Comparison of ENCODE assay signal across 8 cellular contexts in genomic region chr10:92849234-92849525, GRCh38. TPM values are rescaled to one million over a fixed set of nuclear protein-coding genes. Genes with fewer than 3 reads are reported as not detected.
DNase-seq lines count a peak whose midpoint lies in the region; ATAC-seq and TF ChIP-seq lines count a peak whose summit lies in the region.

No MANE protein-coding gene starts in this region.

- TF ChIP-seq CTCF in SU-DHL-6 (IDR thresholded peaks at IDR 0.05; ENCODE audit: insufficient read depth, low read length, poor library complexity, severe bottlenecking) (no peak), hepatocyte (IDR thresholded peaks at IDR 0.05; ENCODE audit: poor library complexity) (no peak)

- no peaks in the 10 kb centered on the region for H3K4me1 ChIP-seq in hepatocyte (ENCODE audit: insufficient read depth)

- H3K4me1 Mint-ChIP-seq in activated CD4-positive, alpha-beta T cell treated with anti-CD3 and anti-CD28 coated beads for 36 hours = peaks cover 33% of the 10 kb centered on the region
- H3K4me1 Mint-ChIP-seq in stimulated activated naive B cell treated with anti-CD40 and anti-IgM and Interleukin-4, amounts not matched to agents 10 μg/mL and 1 μg/mL and 100 μg/mL, for 72 hours = peaks cover 25 to 38% of the 10 kb centered on the region in 2 donors

- peaks cover 2% of the 10 kb centered on the region for H3K36me3 Mint-ChIP-seq in activated CD4-positive, alpha-beta T cell treated with anti-CD3 and anti-CD28 coated beads for 36 hours (ENCODE audit: low read depth)
- H3K36me3 Mint-ChIP-seq in stimulated activated naive B cell treated with anti-CD40 and anti-IgM and Interleukin-4, amounts not matched to agents 10 μg/mL and 1 μg/mL and 100 μg/mL, for 72 hours = peaks cover 2 to 3% of the 10 kb centered on the region in 2 donors

- 0 out of 2 replicates have a peak, but pooled peaks cover 5% of the 10 kb centered on the region for H3K79me2 ChIP-seq in SU-DHL-6 (ENCODE audit: insufficient read depth, low read length)
- peaks cover 28% of the 10 kb centered on the region for H3K79me2 ChIP-seq in hepatocyte

- H4K20me1 ChIP-seq in SU-DHL-6 (ENCODE audit: low read depth, low read length) (0 out of 2 replicates have a peak, but pooled peaks cover 7% of the 10 kb centered on the region), hepatocyte (ENCODE audit: insufficient read depth, poor library complexity, severe bottlenecking) (no peaks in the 10 kb centered on the region)

- CTCF ChIA-PET in activated CD4-positive, alpha-beta T cell treated with anti-CD3 and anti-CD28 coated beads for 36 hours (lab: Charles Lee) = interaction anchor here (0.6 to 7.8 kb wide), 3 partner anchors 14 to 116 kb away, joined by 3 to 84 read pairs (median 4); no protein-coding TSS in a partner anchor

- no peaks in the 10 kb centered on the region for H3K9me2 ChIP-seq in SU-DHL-6 (replicated peaks; ENCODE audit: insufficient read depth, low read length)
- no peaks in the 10 kb centered on the region for H3K9me2 ChIP-seq in hepatocyte (replicated peaks; ENCODE audit: insufficient read depth)

- no peaks in the 10 kb centered on the region for H3K27me3 ChIP-seq in SU-DHL-6 (ENCODE audit: low read length)
- no peaks in the 10 kb centered on the region for H3K27me3 ChIP-seq in hepatocyte

- intact Hi-C loops in activated CD4-positive, alpha-beta T cell treated with anti-CD3 and anti-CD28 coated beads for 36 hours (cut with DNase I, micrococcal nuclease) = loop anchor here (5.0 to 10.0 kb wide), 6 partner anchors 254 to 1684 kb away; partner anchors contain the start of genes CEP55 (in 1 of the 2), KIF11 (in 1 of the 2), NOC3L (in 1 of the 2) and TNKS2 (in 1 of the 2)

- H3K36me3 ChIP-seq in SU-DHL-6 (ENCODE audit: low read length) = no peaks in the 10 kb centered on the region
- H3K36me3 ChIP-seq in hepatocyte (replicated peaks; ENCODE audit: insufficient read depth, low read depth) = no peaks in the 10 kb centered on the region

- no peaks in the 10 kb centered on the region for H3K9me3 Mint-ChIP-seq in activated CD4-positive, alpha-beta T cell treated with anti-CD3 and anti-CD28 coated beads for 36 hours (ENCODE audit: low read depth)
- H3K9me3 Mint-ChIP-seq in stimulated activated naive B cell treated with anti-CD40 and anti-IgM and Interleukin-4, amounts not matched to agents 10 μg/mL and 1 μg/mL and 100 μg/mL, for 72 hours = no peaks in the 10 kb centered on the region

- WGBS in hepatocyte (ENCODE audit: low lambda C conversion rate, missing lambda C conversion rate) = 6% methylated on average over 7 of the region's 7 CpGs

- H3K4me2 ChIP-seq in SU-DHL-6 (ENCODE audit: low read depth, low read length, poor library complexity, severe bottlenecking) (peak overlapping the region; percentile 96), hepatocyte (peak overlapping the region; percentile 95)

- peak overlapping the region; percentile 94 for H3K9ac ChIP-seq in SU-DHL-6 (ENCODE audit: low read length)

- no peaks in the 10 kb centered on the region for H3K9me3 ChIP-seq in SU-DHL-6 (ENCODE audit: insufficient read depth, low read length)
- no peaks in the 10 kb centered on the region for H3K9me3 ChIP-seq in hepatocyte (ENCODE audit: low read depth)

- H3K27ac ChIP-seq in SU-DHL-6 (ENCODE audit: low read depth, low read length) (no peak overlapping the region), hepatocyte (no peak overlapping the region)

- peaks cover 24% of the 10 kb centered on the region for H3F3A ChIP-seq in SU-DHL-6 (ENCODE audit: insufficient read depth)

- peak overlapping the region; percentile 93 for H3K4me3 ChIP-seq in SU-DHL-6 (ENCODE audit: insufficient read depth, low read length, poor library complexity, severe bottlenecking)
- peak overlapping the region; percentile 98 for H3K4me3 ChIP-seq in hepatocyte

- ATAC-seq in activated CD4-positive, alpha-beta T cell treated with anti-CD3 and anti-CD28 coated beads for 36 hours = peak; percentile 16
- peak; percentile 36 to 47 for ATAC-seq in stimulated activated naive B cell treated with anti-CD40 and anti-IgM and Interleukin-4, amounts not matched to agents 10 μg/mL and 1 μg/mL and 100 μg/mL, for 72 hours (replicated peaks)

- POLR2A ChIA-PET in activated CD4-positive, alpha-beta T cell treated with anti-CD3 and anti-CD28 coated beads for 36 hours (lab: Charles Lee) = interaction anchor here (2.0 kb wide), 1 partner anchor 11 kb away, joined by 4 read pairs; no protein-coding TSS in a partner anchor

- no peaks in the 10 kb centered on the region for H3K27me3 Mint-ChIP-seq in activated CD4-positive, alpha-beta T cell treated with anti-CD3 and anti-CD28 coated beads for 36 hours
- H3K27me3 Mint-ChIP-seq in stimulated activated naive B cell treated with anti-CD40 and anti-IgM and Interleukin-4, amounts not matched to agents 10 μg/mL and 1 μg/mL and 100 μg/mL, for 72 hours = no peaks in the 10 kb centered on the region

- H3K4me3 Mint-ChIP-seq in activated CD4-positive, alpha-beta T cell treated with anti-CD3 and anti-CD28 coated beads for 36 hours = peak overlapping the region; percentile 79
- peak overlapping the region; percentile 90 to 94 for H3K4me3 Mint-ChIP-seq in stimulated activated naive B cell treated with anti-CD40 and anti-IgM and Interleukin-4, amounts not matched to agents 10 μg/mL and 1 μg/mL and 100 μg/mL, for 72 hours

- DNase-seq in activated CD4-positive, alpha-beta T cell treated with anti-CD3 and anti-CD28 coated beads for 36 hours = no peak
- no peak for DNase-seq in activated CD4-positive, alpha-beta T cell treated with anti-CD3 and anti-CD28 coated beads for 4 hours
- DNase-seq in hepatocyte (ENCODE audit: low spot score) = no peak
- no peak for DNase-seq in stimulated activated naive B cell treated with anti-CD40 and anti-IgM and Interleukin-4, amounts not matched to agents 10 μg/mL and 1 μg/mL and 100 μg/mL, for 72 hours
- no peak for DNase-seq in Ammon's horn (ENCODE audit: low spot score)
- DNase-seq in SK-N-DZ (ENCODE audit: low spot score) = no peak
- no peak for DNase-seq in effector CD8-positive, alpha-beta T cell (lab: John Stamatoyannopoulos, UW)

- H2AFZ ChIP-seq in SU-DHL-6 (ENCODE audit: low read depth, low read length, severe bottlenecking) = peak overlapping the region; percentile 98
- peak overlapping the region; percentile 84 for H2AFZ ChIP-seq in hepatocyte

- H3K27ac Mint-ChIP-seq in activated CD4-positive, alpha-beta T cell treated with anti-CD3 and anti-CD28 coated beads for 36 hours = peak overlapping the region; percentile 79
- peak overlapping the region; percentile 87 for H3K27ac Mint-ChIP-seq in stimulated activated naive B cell treated with anti-CD40 and anti-IgM and Interleukin-4, amounts not matched to agents 10 μg/mL and 1 μg/mL and 100 μg/mL, for 72 hours

RNA-seq across cellular contexts. Expression of gene EXOC6, which starts 0.9 kb away (rescaled TPM):
- 10 to 100 TPM in 1 of 2 experiments, 1 to 10 TPM in 1; 9.7 to 12.1 TPM for total RNA-seq in activated CD4-positive, alpha-beta T cell treated with anti-CD3 and anti-CD28 coated beads for 36 hours
- total RNA-seq in hepatocyte = 11.7 and 16.0 TPM in 2 replicates
- 4.0 and 5.8 TPM in 2 replicates for polyA plus RNA-seq in hepatocyte
- polyA plus RNA-seq in SK-N-DZ (2014; cell fraction: cytosol; rRNA removed) = 13.9 and 17.8 TPM in 2 replicates
- polyA plus RNA-seq in SK-N-DZ (2014; cell fraction: nucleus; rRNA removed) = 9.9 and 11.1 TPM in 2 replicates
